In genomic region chr16:2437032-2437790, GRCh38 we compare ENCODE assay signal across 22 cellular contexts. TPM values are rescaled to one million over a fixed set of nuclear protein-coding genes. Genes with fewer than 3 reads are reported as not detected.
DNase-seq lines count a peak whose midpoint lies in the region; ATAC-seq and TF ChIP-seq lines count a peak whose summit lies in the region.
"Had no signal": no experiment of that assay in that cellular context is flagged by ENCODE, and none has a peak within 500 bp of the region (broad histone marks: within the 10 kb centered on the region; RNA-seq: fewer than 3 reads in every experiment).

No MANE protein-coding gene starts in this region.

- peak; percentile 11 for DNase-seq in Karpas-422
- no peak for DNase-seq in central memory CD8-positive, alpha-beta T cell (ENCODE audit: low spot score in 2 of 2)
- no peak for DNase-seq in natural killer cell
- DNase-seq in AG08395 (ENCODE audit: low spot score), result no peak
- no peak for DNase-seq in iPS-NIHi11 (ENCODE audit: low spot score)
- DNase-seq: CD4-positive, alpha-beta memory T cell; H7; KG1; NCI-H1105; NCI-H146; NCI-H2029; NCI-H226; NCI-H510A treated with DMSO at 0.1 percent for 48 hours; NCI-H748 treated with DMSO at 0.1 percent for 48 hours; PC-9; SIG-M5; SK-N-SH had no signal

- H3K9me2 ChIP-seq in Karpas-422 (replicated peaks; ENCODE audit: insufficient read depth, low read length), result no peaks in the 10 kb centered on the region
- H3K9me2 ChIP-seq: SK-N-SH had no signal

- no peaks in the 10 kb centered on the region for H3K79me2 ChIP-seq in Karpas-422 (ENCODE audit: low read length)

- no peaks in the 10 kb centered on the region for H3K27me3 Mint-ChIP-seq in central memory CD8-positive, alpha-beta T cell
- no peaks in the 10 kb centered on the region for H3K27me3 Mint-ChIP-seq in natural killer cell (ENCODE audit: low read depth in 2 of 2)
- H3K27me3 Mint-ChIP-seq: CD4-positive, alpha-beta memory T cell had no signal

- H3K27ac ChIP-seq in Karpas-422 (ENCODE audit: low read length) (no peak overlapping the region), thymus (ENCODE audit: low read depth) (peak overlapping the region; percentile 4)
- H3K27ac ChIP-seq: PC-9 had no signal

- H3K9ac ChIP-seq in Karpas-422 (ENCODE audit: low read length), result no peak overlapping the region
- H3K9ac ChIP-seq: SK-N-SH had no signal

- no peak overlapping the region for H2AFZ ChIP-seq in Karpas-422 (ENCODE audit: low read length)
- H2AFZ ChIP-seq: PC-9 had no signal

- no peaks in the 10 kb centered on the region for H4K20me1 ChIP-seq in Karpas-422 (ENCODE audit: insufficient read depth, low read depth, low read length)

- H3K36me3 Mint-ChIP-seq in central memory CD8-positive, alpha-beta T cell (ENCODE audit: insufficient read depth), result peaks cover 19% of the 10 kb centered on the region
- H3K36me3 Mint-ChIP-seq in natural killer cell, result no peaks in the 10 kb centered on the region

- intact Hi-C loops in natural killer cell (cut with micrococcal nuclease), result no loop called here

- H3K9me3 ChIP-seq in Karpas-422 (ENCODE audit: low read length) (no peaks in the 10 kb centered on the region), thymus (ENCODE audit: control insufficient read depth) (no peaks in the 10 kb centered on the region)
- H3K9me3 ChIP-seq: BLaER1 treated with 17β-estradiol and CSF1 and Interleukin-3, amounts not matched to agents 10 nM and 100 nM; SK-N-SH had no signal

- H3K27ac Mint-ChIP-seq in central memory CD8-positive, alpha-beta T cell (ENCODE audit: low read depth), result peak overlapping the region; percentile 29
- peak overlapping the region; percentile 80 to 88 for H3K27ac Mint-ChIP-seq in natural killer cell

- no peaks in the 10 kb centered on the region for H3K9me3 Mint-ChIP-seq in central memory CD8-positive, alpha-beta T cell
- H3K9me3 Mint-ChIP-seq in natural killer cell, result no peaks in the 10 kb centered on the region
- H3K9me3 Mint-ChIP-seq: CD4-positive, alpha-beta memory T cell had no signal

- WGBS in thymus, result 95% methylated on average over 24 of the region's 24 CpGs

- H3K4me2 ChIP-seq in Karpas-422 (ENCODE audit: low read depth, low read length, poor library complexity, severe bottlenecking), result no peak overlapping the region
- H3K4me2 ChIP-seq: PC-9, SK-N-SH had no signal

- no peak for TF ChIP-seq CTCF in natural killer cell (IDR thresholded peaks at IDR 0.05)

- no peaks in the 10 kb centered on the region for H3K4me1 Mint-ChIP-seq in central memory CD8-positive, alpha-beta T cell
- peaks cover 17 to 19% of the 10 kb centered on the region in 2 donors for H3K4me1 Mint-ChIP-seq in natural killer cell

- H3K4me3 ChIP-seq in Karpas-422 (ENCODE audit: low read length) (no peak overlapping the region), thymus (ENCODE audit: low read length) (no peak overlapping the region)
- H3K4me3 ChIP-seq: BLaER1 treated with 17β-estradiol and CSF1 and Interleukin-3, amounts not matched to agents 10 nM and 100 nM; PC-9 had no signal

- no peak overlapping the region for H3K4me3 Mint-ChIP-seq in central memory CD8-positive, alpha-beta T cell
- peak overlapping the region; percentile 67 for H3K4me3 Mint-ChIP-seq in natural killer cell
- H3K4me3 Mint-ChIP-seq: CD4-positive, alpha-beta memory T cell had no signal

- peaks cover 16% of the 10 kb centered on the region for H3K36me3 ChIP-seq in Karpas-422 (ENCODE audit: insufficient read depth, low read length)
- H3K36me3 ChIP-seq in thymus (ENCODE audit: control insufficient read depth, insufficient read depth), result peaks cover 82% of the 10 kb centered on the region

- H3K4me1 ChIP-seq in Karpas-422 (ENCODE audit: low read length) (no peaks in the 10 kb centered on the region), thymus (ENCODE audit: control insufficient read depth, insufficient read depth, low read length) (no peaks in the 10 kb centered on the region)

- no peak for ATAC-seq in central memory CD8-positive, alpha-beta T cell (replicated peaks; ENCODE audit: extremely low read depth, poor library complexity, severe bottlenecking)
- peak; percentile 44 to 82 (median 72) for ATAC-seq in natural killer cell
- ATAC-seq in GM18511 (IDR thresholded peaks at IDR 0.05; ENCODE audit: unreplicated experiment), result no peak
- ATAC-seq: HepG2 had no signal

- no peaks in the 10 kb centered on the region for H3K27me3 ChIP-seq in Karpas-422 (ENCODE audit: low read length)
- H3K27me3 ChIP-seq in thymus (ENCODE audit: control insufficient read depth, insufficient read depth), result no peaks in the 10 kb centered on the region
- H3K27me3 ChIP-seq: BLaER1 treated with 17β-estradiol and CSF1 and Interleukin-3, amounts not matched to agents 10 nM and 100 nM had no signal

RNA-seq across cellular contexts. Expression of gene CCNF, which starts 8.0 kb away (rescaled TPM):
- total RNA-seq in Karpas-422 (2014; rRNA removed; shearing (Covaris generic); ENCODE audit: low replicate concordance), result 13.5 and 15.1 TPM in 2 replicates
- total RNA-seq in natural killer cell, result 10 to 100 TPM in 1 of 3 donors, 1 to 10 TPM in 2; 7.5 to 14.2 (median 8.4) TPM
- polyA plus RNA-seq in thymus, result 4.0 TPM

RNA-seq across cellular contexts. Expression of gene TEDC2, which starts 22.7 kb away (rescaled TPM):
- 6.4 and 27.7 TPM in 2 replicates for total RNA-seq in Karpas-422 (2014; rRNA removed; shearing (Covaris generic); ENCODE audit: low replicate concordance)
- 1 to 10 TPM in 1 of 3 donors, under 1 TPM in 2; 0.47 to 2.2 (median 0.55) TPM for total RNA-seq in natural killer cell
- 1.8 TPM for polyA plus RNA-seq in thymus

RNA-seq across cellular contexts. Expression of gene NTN3, which starts 33.9 kb away (rescaled TPM):
- 0.45 and 0.94 TPM in 2 replicates for total RNA-seq in Karpas-422 (2014; rRNA removed; shearing (Covaris generic); ENCODE audit: low replicate concordance)
- total RNA-seq in natural killer cell, result not detected
- polyA plus RNA-seq in thymus, result 0.02 TPM
- total RNA-seq: CD4-positive, alpha-beta memory T cell; Daoy had no signal
- polyA plus RNA-seq: CD4-positive, alpha-beta memory T cell had no signal

RNA-seq across cellular contexts. Expression of gene TBC1D24, which starts 37.7 kb away (rescaled TPM):
- total RNA-seq in Karpas-422 (2014; rRNA removed; shearing (Covaris generic); ENCODE audit: low replicate concordance), result 15.8 and 20.5 TPM in 2 replicates
- 10 to 100 TPM in 2 of 3 donors, 1 to 10 TPM in 1; 7.2 to 13.0 (median 10.9) TPM for total RNA-seq in natural killer cell
- 3.7 TPM for polyA plus RNA-seq in thymus

Comparison
In these comparisons a context has a peak if more than half of its experiments do, and no peak if none do; other contexts are left out.
1. ATAC-seq: peak in natural killer cell (3 of 3); none in central memory CD8-positive, alpha-beta T cell (single experiment) and GM18511 (single experiment).